9 cellular contexts compared by ENCODE assay signal in the genomic region with DNA sequence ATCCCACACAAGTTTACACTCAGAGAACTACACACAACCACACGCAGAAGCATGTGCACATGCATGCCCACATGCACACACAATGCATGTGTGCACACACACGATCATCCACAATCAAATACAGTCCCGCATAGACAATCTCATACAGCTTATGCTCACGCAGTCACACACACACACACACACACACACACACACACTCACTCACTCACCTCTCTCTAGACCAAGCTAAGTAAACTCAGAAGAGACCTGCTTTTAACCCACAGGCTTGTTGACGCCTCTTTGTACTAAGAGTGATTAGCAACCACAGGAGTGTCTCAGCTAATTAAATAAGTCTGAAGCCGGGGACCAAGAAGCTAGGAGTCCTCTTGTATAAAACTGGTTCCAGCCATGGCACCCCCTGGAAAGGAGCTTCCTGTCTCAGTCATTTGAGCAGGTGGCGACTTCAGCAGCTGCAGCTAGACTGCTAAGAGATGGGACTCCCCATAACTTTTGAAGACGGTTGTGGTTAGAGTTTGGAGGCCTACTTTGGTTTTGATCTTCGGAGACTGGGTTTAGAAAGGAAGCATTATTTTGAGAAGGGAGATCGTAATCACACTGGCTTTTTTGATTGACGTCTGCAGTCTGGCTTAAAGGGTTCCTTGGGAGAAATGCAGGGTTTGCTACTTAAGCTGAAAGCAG.
A peak's percentile ranks its signal among the peaks of the same experiment; 100 is the strongest.
DNase-seq lines count a peak whose midpoint lies in the region; ATAC-seq and TF ChIP-seq lines count a peak whose summit lies in the region.
"Had no signal": no experiment of that assay in that cellular context is flagged by ENCODE, and none has a peak within 500 bp of the region (broad histone marks: within the 10 kb centered on the region; RNA-seq: fewer than 3 reads in every experiment).

No MANE protein-coding gene starts in this region.

- peaks cover 52% of the 10 kb centered on the region for H3K4me1 ChIP-seq in mucosa of stomach (ENCODE audit: control insufficient read depth, insufficient read depth, low read length)

- H3K4me1 Mint-ChIP-seq in CD4-positive, alpha-beta T cell (ENCODE audit: low read depth), result peaks cover 45% of the 10 kb centered on the region
- peaks cover 48% of the 10 kb centered on the region for H3K4me1 Mint-ChIP-seq in activated CD4-positive, alpha-beta memory T cell treated with anti-CD3 and anti-CD28 coated beads, Interleukin-2, amount 10 ng/mL, durations not matched to agents 7 days and 5 days

- peak overlapping the region; percentile 80 for H3K9ac ChIP-seq in mucosa of stomach (ENCODE audit: low read length)

- peak overlapping the region; percentile 43 for H3K27ac ChIP-seq in CD4-positive, alpha-beta T cell (ENCODE audit: low read depth, low read length)
- H3K27ac ChIP-seq: thoracic aorta had no signal

- no peaks in the 10 kb centered on the region for H3K9me3 ChIP-seq in CD4-positive, alpha-beta T cell (ENCODE audit: control insufficient read depth, low read length)
- H3K9me3 ChIP-seq in mucosa of stomach (ENCODE audit: control insufficient read depth, low read length), result no peaks in the 10 kb centered on the region
- H3K9me3 ChIP-seq: thoracic aorta had no signal

- no peaks in the 10 kb centered on the region for H3K9me3 Mint-ChIP-seq in CD4-positive, alpha-beta T cell
- H3K9me3 Mint-ChIP-seq in activated CD4-positive, alpha-beta memory T cell treated with anti-CD3 and anti-CD28 coated beads, Interleukin-2, amount 10 ng/mL, durations not matched to agents 7 days and 5 days, result no peaks in the 10 kb centered on the region

- no peak for TF ChIP-seq CTCF in CD4-positive, alpha-beta T cell (IDR thresholded peaks at IDR 0.05)

- peak; percentile 43 to 80 (median 55) for DNase-seq in CD4-positive, alpha-beta T cell
- peak; percentile 77 for DNase-seq in activated CD4-positive, alpha-beta memory T cell treated with anti-CD3 and anti-CD28 coated beads, Interleukin-2, amount 10 ng/mL, durations not matched to agents 7 days and 5 days
- DNase-seq in SKM-1 treated with dmso at 0.1 percent for 144 hours (lab: John Stamatoyannopoulos, UW; ENCODE audit: unreplicated experiment), result no peak
- no peak for DNase-seq in glomerular visceral epithelial cell (ENCODE audit: extremely low spot score)
- no peak for DNase-seq in retina

- H3K4me3 Mint-ChIP-seq in CD4-positive, alpha-beta T cell, result peak overlapping the region; percentile 60
- H3K4me3 Mint-ChIP-seq in activated CD4-positive, alpha-beta memory T cell treated with anti-CD3 and anti-CD28 coated beads, Interleukin-2, amount 10 ng/mL, durations not matched to agents 7 days and 5 days, result peak overlapping the region; percentile 49

- peaks cover 3% of the 10 kb centered on the region for H3K27me3 Mint-ChIP-seq in CD4-positive, alpha-beta T cell
- H3K27me3 Mint-ChIP-seq in activated CD4-positive, alpha-beta memory T cell treated with anti-CD3 and anti-CD28 coated beads, Interleukin-2, amount 10 ng/mL, durations not matched to agents 7 days and 5 days, result peaks cover 2% of the 10 kb centered on the region

- peak; percentile 86 for ATAC-seq in CD4-positive, alpha-beta T cell (ENCODE audit: poor library complexity)
- ATAC-seq in GM19463 (IDR thresholded peaks at IDR 0.05; ENCODE audit: unreplicated experiment) (peak; percentile 51), HG03565 (IDR thresholded peaks at IDR 0.05; ENCODE audit: unreplicated experiment) (peak; percentile 69)

- peak overlapping the region; percentile 14 for H3K4me3 ChIP-seq in mucosa of stomach (ENCODE audit: low read length)
- H3K4me3 ChIP-seq: thoracic aorta had no signal

- H3K27me3 ChIP-seq in CD4-positive, alpha-beta T cell (ENCODE audit: control insufficient read depth, insufficient read depth, low read length), result no peaks in the 10 kb centered on the region
- no peaks in the 10 kb centered on the region for H3K27me3 ChIP-seq in mucosa of stomach (ENCODE audit: control insufficient read depth, insufficient read depth, low read length)

- intact Hi-C loops in CD4-positive, alpha-beta T cell (cut with DNase I, micrococcal nuclease), result loop anchor here (5.0 to 10.0 kb wide), 4 partner anchors 81 to 277 kb away; a partner anchor contains a TSS

- CTCF ChIA-PET in CD4-positive, alpha-beta T cell (lab: Charles Lee), result no interaction called here
- CTCF ChIA-PET in activated CD4-positive, alpha-beta memory T cell treated with anti-CD3 and anti-CD28 coated beads, Interleukin-2, amount 10 ng/mL, durations not matched to agents 7 days and 5 days (lab: Charles Lee), result interaction anchor here (0.8 to 1.3 kb wide), 4 partner anchors 10 to 282 kb away, joined by 3 to 5 read pairs (median 3); a partner anchor contains a TSS

- POLR2A ChIA-PET in CD4-positive, alpha-beta T cell (lab: Charles Lee), result interaction anchor here (0.6 to 2.1 kb wide), 10 partner anchors 10 to 213 kb away, joined by 3 to 13 read pairs (median 3); a partner anchor contains a TSS
- POLR2A ChIA-PET in activated CD4-positive, alpha-beta memory T cell treated with anti-CD3 and anti-CD28 coated beads, Interleukin-2, amount 10 ng/mL, durations not matched to agents 7 days and 5 days (lab: Charles Lee), result interaction anchor here (0.7 to 2.3 kb wide), 16 partner anchors 22 to 868 kb away, joined by 3 to 10 read pairs (median 3); a partner anchor contains a TSS

- H3K36me3 Mint-ChIP-seq in CD4-positive, alpha-beta T cell (ENCODE audit: low read depth), result no peaks in the 10 kb centered on the region
- no peaks in the 10 kb centered on the region for H3K36me3 Mint-ChIP-seq in activated CD4-positive, alpha-beta memory T cell treated with anti-CD3 and anti-CD28 coated beads, Interleukin-2, amount 10 ng/mL, durations not matched to agents 7 days and 5 days (ENCODE audit: low read depth)

- no peaks in the 10 kb centered on the region for H3K36me3 ChIP-seq in mucosa of stomach (ENCODE audit: control insufficient read depth, insufficient read depth, low read length)
- H3K36me3 ChIP-seq: thoracic aorta had no signal

- peak overlapping the region; percentile 84 for H3K27ac Mint-ChIP-seq in CD4-positive, alpha-beta T cell
- H3K27ac Mint-ChIP-seq in activated CD4-positive, alpha-beta memory T cell treated with anti-CD3 and anti-CD28 coated beads, Interleukin-2, amount 10 ng/mL, durations not matched to agents 7 days and 5 days, result peak overlapping the region; percentile 90

Comparison
In these comparisons a context has a peak if more than half of its experiments do, and no peak if none do; other contexts are left out.
1. DNase-seq: peak in CD4-positive, alpha-beta T cell (10 of 10) and activated CD4-positive, alpha-beta memory T cell treated with anti-CD3 and anti-CD28 coated beads, Interleukin-2, amount 10 ng/mL, durations not matched to agents 7 days and 5 days (single experiment); none in SKM-1 treated with dmso at 0.1 percent for 144 hours (single experiment), glomerular visceral epithelial cell (single experiment) and retina (single experiment).
2. Peak in every context shown above with its lines, with median percentiles within 50 percentile points of each other: ATAC-seq.